Comparison of ENCODE assay signal across 8 cellular contexts in genomic region chr20:15930324-15931305, GRCh38.
DNase-seq lines count a peak whose midpoint lies in the region; ATAC-seq and TF ChIP-seq lines count a peak whose summit lies in the region.

No MANE protein-coding gene starts in this region.

- TF ChIP-seq CTCF in DND-41 (IDR thresholded peaks at IDR 0.05; ENCODE audit: borderline replicate concordance, extremely low read depth, low read length, poor library complexity, severe bottlenecking) (peak; percentile 59), NB4 (IDR thresholded peaks at IDR 0.05; ENCODE audit: low read depth, low read length) (peak; percentile 39), ascending aorta (IDR thresholded peaks at IDR 0.05) (peak; percentile 33 to 68 (median 41))

- H3K27me3 Mint-ChIP-seq in activated T-cell treated with anti-CD3 and anti-CD28 coated beads, Interleukin-2, amount 50 U/mL, for 4 hours (ENCODE audit: low read depth): no peaks in the 10 kb centered on the region

- no peak for TF ChIP-seq POLR2A in NB4 (IDR thresholded peaks at IDR 0.05; ENCODE audit: extremely low read depth, insufficient read length)
- TF ChIP-seq POLR2A in erythroblast (IDR thresholded peaks at IDR 0.05; ENCODE audit: low read length): no peak

- H3K4me2 ChIP-seq in DND-41 (ENCODE audit: insufficient read depth, low read length): no peak overlapping the region

- no peaks in the 10 kb centered on the region for H3K4me1 Mint-ChIP-seq in activated T-cell treated with anti-CD3 and anti-CD28 coated beads, Interleukin-2, amount 50 U/mL, for 4 hours (ENCODE audit: low read depth)

- no peaks in the 10 kb centered on the region for H3K4me1 ChIP-seq in DND-41 (ENCODE audit: insufficient read depth, low read length)
- H3K4me1 ChIP-seq in ascending aorta: peaks cover 4% of the 10 kb centered on the region in 2 donors

- no peaks in the 10 kb centered on the region for H3K9me3 Mint-ChIP-seq in activated T-cell treated with anti-CD3 and anti-CD28 coated beads, Interleukin-2, amount 50 U/mL, for 4 hours

- H3K36me3 Mint-ChIP-seq in activated T-cell treated with anti-CD3 and anti-CD28 coated beads, Interleukin-2, amount 50 U/mL, for 4 hours (ENCODE audit: insufficient read depth): no peaks in the 10 kb centered on the region

- H3K4me3 ChIP-seq in DND-41 (ENCODE audit: low read depth in 1 of 2, low read length in 2 of 2) (no peak overlapping the region), NB4 (ENCODE audit: low read depth, low read length) (no peak overlapping the region), ascending aorta (no peak overlapping the region)

- H3K36me3 ChIP-seq in DND-41 (ENCODE audit: insufficient read depth, low read length) (no peaks in the 10 kb centered on the region), ascending aorta (no peaks in the 10 kb centered on the region)

- H3K27ac ChIP-seq in DND-41 (ENCODE audit: low read length) (no peak overlapping the region), ascending aorta (peak overlapping the region; percentile 28 to 37)

- H3K27me3 ChIP-seq in DND-41 (ENCODE audit: insufficient read depth, low read length, poor library complexity): no peaks in the 10 kb centered on the region
- no peaks in the 10 kb centered on the region for H3K27me3 ChIP-seq in ascending aorta

- H3K9me3 ChIP-seq in DND-41 (ENCODE audit: insufficient read depth, low read length, severe bottlenecking) (no peaks in the 10 kb centered on the region), ascending aorta (no peaks in the 10 kb centered on the region)

- no peak overlapping the region for H2AFZ ChIP-seq in DND-41 (ENCODE audit: low read depth, low read length)

- DNase-seq in DND-41: no peak
- DNase-seq in NB4 (ENCODE audit: low read depth): peak; percentile 19
- DNase-seq in ascending aorta (ENCODE audit: low spot score in 2 of 2): no peak
- no peak for DNase-seq in left lobe of liver (ENCODE audit: low spot score)
- no peak for DNase-seq in activated T-cell treated with anti-CD3 and anti-CD28 coated beads, Interleukin-2, amount 50 U/mL, for 4 hours
- DNase-seq in erythroblast (lab: John Stamatoyannopoulos, UW): no peak

- intact Hi-C loops in ascending aorta (cut with DNase I): loop anchor here (5.0 kb wide), 1 partner anchor 168 kb away; no protein-coding TSS in a partner anchor

- no peak overlapping the region for H3K9ac ChIP-seq in DND-41 (ENCODE audit: low read depth, low read length)

- ATAC-seq in DND-41 (ENCODE audit: insufficient read depth, low read depth) (no peak), left lobe of liver (peak; percentile 76), HG02973 (IDR thresholded peaks at IDR 0.05; ENCODE audit: unreplicated experiment) (no peak), HG03354 (IDR thresholded peaks at IDR 0.05; ENCODE audit: poor library complexity, severe bottlenecking, unreplicated experiment) (no peak)
- ATAC-seq in activated T-cell treated with anti-CD3 and anti-CD28 coated beads, Interleukin-2, amount 50 U/mL, for 4 hours: no peak

- no peaks in the 10 kb centered on the region for H4K20me1 ChIP-seq in DND-41 (ENCODE audit: insufficient read depth, low read length)

- no peak overlapping the region for H3K4me3 Mint-ChIP-seq in activated T-cell treated with anti-CD3 and anti-CD28 coated beads, Interleukin-2, amount 50 U/mL, for 4 hours

- no peaks in the 10 kb centered on the region for H3K79me2 ChIP-seq in DND-41 (ENCODE audit: insufficient read depth, low read length)
